Comparison of ENCODE assay signal across 34 cellular contexts in the genomic region with DNA sequence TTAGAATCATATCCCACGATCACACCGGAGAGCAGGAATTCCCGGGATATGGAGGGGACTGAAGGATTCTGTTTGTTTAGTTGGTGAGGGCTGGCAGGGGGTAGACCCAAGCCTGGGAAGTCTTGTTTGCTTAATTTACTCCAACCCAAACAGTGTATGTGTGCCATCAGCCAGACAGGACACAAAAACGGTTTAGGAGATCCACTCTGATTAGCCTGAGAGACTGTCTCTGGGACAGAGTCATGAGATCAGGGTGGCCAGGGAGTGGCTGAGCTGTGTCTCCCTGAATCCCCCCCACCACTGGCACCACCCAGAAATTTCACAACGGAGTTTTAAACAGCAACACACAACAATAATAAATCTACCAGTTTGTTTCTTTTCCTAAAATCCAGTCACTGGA.
"Had no signal": no experiment of that assay in that cellular context is flagged by ENCODE, and none has a peak within 500 bp of the region (broad histone marks: within the 10 kb centered on the region; RNA-seq: fewer than 3 reads in every experiment).

No MANE protein-coding gene starts in this region.

- H3K9me3 Mint-ChIP-seq: activated CD4-positive, alpha-beta T cell treated with anti-CD3 and anti-CD28 coated beads, Interleukin-2, amount 10 ng/mL, durations not matched to agents 24 days and 14 days; activated CD8-positive, alpha-beta T cell treated with anti-CD3 and anti-CD28 coated beads for 36 hours; activated naive CD4-positive, alpha-beta T cell treated with anti-CD3 and anti-CD28 coated beads, Interleukin-2, amount 10 ng/mL, durations not matched to agents 7 days and 5 days; activated naive CD8-positive, alpha-beta T cell treated with anti-CD3 and anti-CD28 coated beads, Interleukin-2, amount 10 ng/mL, durations not matched to agents 7 days and 5 days; activated T-cell treated with anti-CD3 and anti-CD28 coated beads, Interleukin-2, amount 50 U/mL, for 24 hours had no signal

- H3K36me3 Mint-ChIP-seq: activated naive CD4-positive, alpha-beta T cell treated with anti-CD3 and anti-CD28 coated beads, Interleukin-2, amount 10 ng/mL, durations not matched to agents 7 days and 5 days; activated naive CD8-positive, alpha-beta T cell treated with anti-CD3 and anti-CD28 coated beads, Interleukin-2, amount 10 ng/mL, durations not matched to agents 7 days and 5 days had no signal

- H3K4me3 ChIP-seq: body of pancreas, breast epithelium, MG63 had no signal

- ATAC-seq: activated CD8-positive, alpha-beta T cell treated with anti-CD3 and anti-CD28 coated beads for 36 hours; body of pancreas; PC-3; Right ventricle myocardium inferior had no signal

- H3K4me3 Mint-ChIP-seq: activated CD4-positive, alpha-beta T cell treated with anti-CD3 and anti-CD28 coated beads, Interleukin-2, amount 10 ng/mL, durations not matched to agents 24 days and 14 days; activated CD8-positive, alpha-beta T cell treated with anti-CD3 and anti-CD28 coated beads for 36 hours; activated naive CD4-positive, alpha-beta T cell treated with anti-CD3 and anti-CD28 coated beads, Interleukin-2, amount 10 ng/mL, durations not matched to agents 7 days and 5 days; activated naive CD8-positive, alpha-beta T cell treated with anti-CD3 and anti-CD28 coated beads, Interleukin-2, amount 10 ng/mL, durations not matched to agents 7 days and 5 days; activated T-cell treated with anti-CD3 and anti-CD28 coated beads, Interleukin-2, amount 50 U/mL, for 24 hours had no signal

- H3K27ac Mint-ChIP-seq: activated CD4-positive, alpha-beta T cell treated with anti-CD3 and anti-CD28 coated beads, Interleukin-2, amount 10 ng/mL, durations not matched to agents 24 days and 14 days; activated CD8-positive, alpha-beta T cell treated with anti-CD3 and anti-CD28 coated beads for 36 hours; activated naive CD4-positive, alpha-beta T cell treated with anti-CD3 and anti-CD28 coated beads, Interleukin-2, amount 10 ng/mL, durations not matched to agents 7 days and 5 days; activated naive CD8-positive, alpha-beta T cell treated with anti-CD3 and anti-CD28 coated beads, Interleukin-2, amount 10 ng/mL, durations not matched to agents 7 days and 5 days; activated T-cell treated with anti-CD3 and anti-CD28 coated beads, Interleukin-2, amount 50 U/mL, for 24 hours had no signal

- H3K4me1 ChIP-seq: body of pancreas, breast epithelium had no signal

- H3K27ac ChIP-seq: body of pancreas, breast epithelium, RWPE1 had no signal

- H3K36me3 ChIP-seq: breast epithelium, MG63 had no signal

- H3K4me1 Mint-ChIP-seq: activated CD4-positive, alpha-beta T cell treated with anti-CD3 and anti-CD28 coated beads, Interleukin-2, amount 10 ng/mL, durations not matched to agents 24 days and 14 days; activated naive CD4-positive, alpha-beta T cell treated with anti-CD3 and anti-CD28 coated beads, Interleukin-2, amount 10 ng/mL, durations not matched to agents 7 days and 5 days; activated naive CD8-positive, alpha-beta T cell treated with anti-CD3 and anti-CD28 coated beads, Interleukin-2, amount 10 ng/mL, durations not matched to agents 7 days and 5 days had no signal

- FAIRE-seq: astrocyte, colon, RCC 7860 had no signal

- DNase-seq: activated CD4-positive, alpha-beta T cell treated with anti-CD3 and anti-CD28 coated beads, Interleukin-2, amount 10 ng/mL, durations not matched to agents 24 days and 14 days; activated CD4-positive, alpha-beta T cell treated with anti-CD3 and anti-CD28 coated beads, Interleukin-2, amount 50 U/mL, for 4 hours; activated CD8-positive, alpha-beta T cell treated with anti-CD3 and anti-CD28 coated beads for 36 hours; activated naive CD4-positive, alpha-beta T cell treated with anti-CD3 and anti-CD28 coated beads, Interleukin-2, amount 10 ng/mL, durations not matched to agents 7 days and 5 days; activated naive CD8-positive, alpha-beta T cell treated with anti-CD3 and anti-CD28 coated beads, Interleukin-2, amount 10 ng/mL, durations not matched to agents 7 days and 5 days; activated T-cell treated with anti-CD3 and anti-CD28 coated beads, Interleukin-2, amount 50 U/mL, for 24 hours; amygdala; body of pancreas; caudate nucleus; Karpas-422; KBM-7; MG63; NCI-H1048; NCI-H1105 treated with DMSO at 0.1 percent for 48 hours; NCI-H1436; NCI-H1694; NCI-H1930; NCI-H2081 treated with DMSO at 0.1 percent for 48 hours; NCI-H226; NCI-H510A; NCI-H526; NCI-H748 treated with DMSO at 0.1 percent for 48 hours; NK-92 treated with Interleukin-12 subunit alpha and Interleukin-12 subunit beta, amount 100 ng/mL, for 24 hours; PC-3; SW 1271; T-helper 1 cell; T-helper 2 cell; T-helper 9 cell had no signal

- H3K9me3 ChIP-seq: body of pancreas, breast epithelium, MG63 had no signal
